1 cellular context compared by ENCODE assay signal in the genomic region with DNA sequence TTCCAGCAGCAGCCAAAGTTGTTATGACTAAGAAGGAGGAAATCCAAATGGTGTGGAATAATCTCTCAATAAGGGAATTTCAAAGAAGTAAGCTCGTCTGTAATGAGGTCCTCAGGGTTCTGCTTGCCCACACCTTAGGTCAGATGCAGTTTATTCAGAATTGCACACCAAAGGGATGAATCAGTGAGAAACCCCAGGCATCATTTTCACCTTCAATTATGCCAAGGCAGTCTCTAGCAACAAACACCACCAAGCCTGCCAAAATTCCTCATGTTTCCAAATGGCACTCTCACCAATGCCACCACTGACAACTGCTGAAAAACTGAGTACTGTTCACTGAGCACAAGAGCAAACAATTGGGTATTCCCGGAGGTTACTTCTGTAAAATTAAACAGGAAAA.
TF ChIP-seq lines count a peak whose summit lies in the region.

No MANE protein-coding gene starts in this region.

TF ChIP-seq in GM23338, 12 proteins besides CTCF, POLR2A, EP300 and RAD21 (continued from another document):
- TF ChIP-seq, protein P1, sequence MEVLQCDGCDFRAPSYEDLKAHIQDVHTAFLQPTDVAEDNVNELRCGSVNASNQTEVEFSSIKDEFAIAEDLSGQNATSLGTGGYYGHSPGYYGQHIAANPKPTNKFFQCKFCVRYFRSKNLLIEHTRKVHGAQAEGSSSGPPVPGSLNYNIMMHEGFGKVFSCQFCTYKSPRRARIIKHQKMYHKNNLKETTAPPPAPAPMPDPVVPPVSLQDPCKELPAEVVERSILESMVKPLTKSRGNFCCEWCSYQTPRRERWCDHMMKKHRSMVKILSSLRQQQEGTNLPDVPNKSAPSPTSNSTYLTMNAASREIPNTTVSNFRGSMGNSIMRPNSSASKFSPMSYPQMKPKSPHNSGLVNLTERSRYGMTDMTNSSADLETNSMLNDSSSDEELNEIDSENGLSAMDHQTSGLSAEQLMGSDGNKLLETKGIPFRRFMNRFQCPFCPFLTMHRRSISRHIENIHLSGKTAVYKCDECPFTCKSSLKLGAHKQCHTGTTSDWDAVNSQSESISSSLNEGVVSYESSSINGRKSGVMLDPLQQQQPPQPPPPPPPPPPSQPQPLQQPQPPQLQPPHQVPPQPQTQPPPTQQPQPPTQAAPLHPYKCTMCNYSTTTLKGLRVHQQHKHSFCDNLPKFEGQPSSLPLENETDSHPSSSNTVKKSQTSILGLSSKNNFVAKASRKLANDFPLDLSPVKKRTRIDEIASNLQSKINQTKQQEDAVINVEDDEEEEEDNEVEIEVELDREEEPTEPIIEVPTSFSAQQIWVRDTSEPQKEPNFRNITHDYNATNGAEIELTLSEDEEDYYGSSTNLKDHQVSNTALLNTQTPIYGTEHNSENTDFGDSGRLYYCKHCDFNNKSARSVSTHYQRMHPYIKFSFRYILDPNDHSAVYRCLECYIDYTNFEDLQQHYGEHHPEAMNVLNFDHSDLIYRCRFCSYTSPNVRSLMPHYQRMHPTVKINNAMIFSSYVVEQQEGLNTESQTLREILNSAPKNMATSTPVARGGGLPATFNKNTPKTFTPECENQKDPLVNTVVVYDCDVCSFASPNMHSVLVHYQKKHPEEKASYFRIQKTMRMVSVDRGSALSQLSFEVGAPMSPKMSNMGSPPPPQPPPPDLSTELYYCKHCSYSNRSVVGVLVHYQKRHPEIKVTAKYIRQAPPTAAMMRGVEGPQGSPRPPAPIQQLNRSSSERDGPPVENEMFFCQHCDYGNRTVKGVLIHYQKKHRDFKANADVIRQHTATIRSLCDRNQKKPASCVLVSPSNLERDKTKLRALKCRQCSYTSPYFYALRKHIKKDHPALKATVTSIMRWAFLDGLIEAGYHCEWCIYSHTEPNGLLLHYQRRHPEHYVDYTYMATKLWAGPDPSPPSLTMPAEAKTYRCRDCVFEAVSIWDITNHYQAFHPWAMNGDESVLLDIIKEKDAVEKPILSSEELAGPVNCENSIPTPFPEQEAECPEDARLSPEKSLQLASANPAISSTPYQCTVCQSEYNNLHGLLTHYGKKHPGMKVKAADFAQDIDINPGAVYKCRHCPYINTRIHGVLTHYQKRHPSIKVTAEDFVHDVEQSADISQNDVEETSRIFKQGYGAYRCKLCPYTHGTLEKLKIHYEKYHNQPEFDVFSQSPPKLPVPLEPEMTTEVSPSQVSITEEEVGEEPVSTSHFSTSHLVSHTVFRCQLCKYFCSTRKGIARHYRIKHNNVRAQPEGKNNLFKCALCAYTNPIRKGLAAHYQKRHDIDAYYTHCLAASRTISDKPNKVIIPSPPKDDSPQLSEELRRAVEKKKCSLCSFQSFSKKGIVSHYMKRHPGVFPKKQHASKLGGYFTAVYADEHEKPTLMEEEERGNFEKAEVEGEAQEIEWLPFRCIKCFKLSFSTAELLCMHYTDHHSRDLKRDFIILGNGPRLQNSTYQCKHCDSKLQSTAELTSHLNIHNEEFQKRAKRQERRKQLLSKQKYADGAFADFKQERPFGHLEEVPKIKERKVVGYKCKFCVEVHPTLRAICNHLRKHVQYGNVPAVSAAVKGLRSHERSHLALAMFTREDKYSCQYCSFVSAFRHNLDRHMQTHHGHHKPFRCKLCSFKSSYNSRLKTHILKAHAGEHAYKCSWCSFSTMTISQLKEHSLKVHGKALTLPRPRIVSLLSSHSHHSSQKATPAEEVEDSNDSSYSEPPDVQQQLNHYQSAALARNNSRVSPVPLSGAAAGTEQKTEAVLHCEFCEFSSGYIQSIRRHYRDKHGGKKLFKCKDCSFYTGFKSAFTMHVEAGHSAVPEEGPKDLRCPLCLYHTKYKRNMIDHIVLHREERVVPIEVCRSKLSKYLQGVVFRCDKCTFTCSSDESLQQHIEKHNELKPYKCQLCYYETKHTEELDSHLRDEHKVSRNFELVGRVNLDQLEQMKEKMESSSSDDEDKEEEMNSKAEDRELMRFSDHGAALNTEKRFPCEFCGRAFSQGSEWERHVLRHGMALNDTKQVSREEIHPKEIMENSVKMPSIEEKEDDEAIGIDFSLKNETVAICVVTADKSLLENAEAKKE (CRISPR knock-in tag; IDR thresholded peaks at IDR 0.05) = no peak
- no peak for TF ChIP-seq EZH2phosphoT487 (IDR thresholded peaks at IDR 0.05; ENCODE audit: unreplicated experiment)
